ENCODE assay signal across 17 cellular contexts in genomic region chr15:101183226-101183925, GRCh38.
DNase-seq lines count a peak whose midpoint lies in the region; ATAC-seq and TF ChIP-seq lines count a peak whose summit lies in the region.
"Had no signal": no experiment of that assay in that cellular context is flagged by ENCODE, and none has a peak within 500 bp of the region (broad histone marks: within the 10 kb centered on the region; RNA-seq: fewer than 3 reads in every experiment).

No MANE protein-coding gene starts in this region.

- H3K27me3 ChIP-seq in left ventricle myocardium inferior (ENCODE audit: low read depth): no peaks in the 10 kb centered on the region
- no peaks in the 10 kb centered on the region for H3K27me3 ChIP-seq in effector memory CD4-positive, alpha-beta T cell (replicated peaks; ENCODE audit: control insufficient read depth, insufficient read depth, low read length, poor library complexity, severe bottlenecking)

- TF ChIP-seq CTCF in HFFc6 (IDR thresholded peaks at IDR 0.05) (no peak), left ventricle myocardium inferior (IDR thresholded peaks at IDR 0.05; ENCODE audit: borderline replicate concordance) (no peak), progenitor cell of endocrine pancreas (IDR thresholded peaks at IDR 0.05; ENCODE audit: unreplicated experiment) (no peak)

- intact Hi-C loops in left ventricle myocardium inferior (cut with micrococcal nuclease): no loop called here

- H3K27ac Mint-ChIP-seq in HFFc6 (peak overlapping the region; percentile 46), progenitor cell of endocrine pancreas (peak overlapping the region; percentile 42)
- peak overlapping the region; percentile 58 for H3K27ac Mint-ChIP-seq in activated T-helper 17 cell treated with anti-CD3 and anti-CD28 coated beads, Interleukin-2, amount 50 U/mL, for 72 hours
- H3K27ac Mint-ChIP-seq: activated naive CD4-positive, alpha-beta T cell treated with anti-CD3 and anti-CD28 coated beads for 36 hours had no signal

- H3K4me1 Mint-ChIP-seq in HFFc6 (ENCODE audit: low read depth) (peaks cover 81% of the 10 kb centered on the region), progenitor cell of endocrine pancreas (ENCODE audit: low read depth) (peaks cover 13% of the 10 kb centered on the region)
- H3K4me1 Mint-ChIP-seq in activated T-helper 17 cell treated with anti-CD3 and anti-CD28 coated beads, Interleukin-2, amount 50 U/mL, for 72 hours: peaks cover 34% of the 10 kb centered on the region

- H3K4me1 ChIP-seq in left ventricle myocardium inferior: peaks cover 79% of the 10 kb centered on the region
- no peaks in the 10 kb centered on the region for H3K4me1 ChIP-seq in effector memory CD4-positive, alpha-beta T cell (ENCODE audit: control insufficient read depth, insufficient read depth, low read length, poor library complexity, severe bottlenecking)

- no peak for DNase-seq in HFFc6
- no peak for DNase-seq in left ventricle myocardium inferior
- no peak for DNase-seq in progenitor cell of endocrine pancreas (ENCODE audit: low spot score, unreplicated experiment)
- no peak for DNase-seq in NCI-H1436 (lab: John Stamatoyannopoulos, UW)
- no peak for DNase-seq in effector memory CD4-positive, alpha-beta T cell
- no peak for DNase-seq in activated CD4-positive, alpha-beta T cell treated with anti-CD3 and anti-CD28 coated beads, Interleukin-2, amount 50 U/mL, for 4 hours
- DNase-seq: activated naive CD4-positive, alpha-beta T cell treated with anti-CD3 and anti-CD28 coated beads for 36 hours; CD4-positive, CD25-positive, alpha-beta regulatory T cell; cerebellar nuclear complex; GM23248; KBM-7; mucosa of descending colon; NCI-H524 treated with DMSO at 0.1 percent for 48 hours; retina; stimulated activated naive CD8-positive, alpha-beta T cell treated with anti-CD3 and anti-CD28 coated beads, Interleukin-15, Interleukin-2, amounts not matched to agents 100 U/mL and 50 U/mL, for 24 hours had no signal

- peak overlapping the region; percentile 60 for H3K27ac ChIP-seq in left ventricle myocardium inferior (replicated peaks)
- no peak overlapping the region for H3K27ac ChIP-seq in effector memory CD4-positive, alpha-beta T cell (ENCODE audit: insufficient read depth, low read length, poor library complexity, severe bottlenecking)
- H3K27ac ChIP-seq: epithelial cell of prostate, GM23248 had no signal

- no peak overlapping the region for H3K4me3 ChIP-seq in left ventricle myocardium inferior
- H3K4me3 ChIP-seq in effector memory CD4-positive, alpha-beta T cell (ENCODE audit: insufficient read depth, low read depth, low read length, poor library complexity, severe bottlenecking): no peak overlapping the region
- H3K4me3 ChIP-seq: GM23248, mucosa of descending colon had no signal

- H3K36me3 Mint-ChIP-seq in HFFc6 (ENCODE audit: low read depth) (peaks cover 34% of the 10 kb centered on the region), progenitor cell of endocrine pancreas (ENCODE audit: insufficient read depth) (peaks cover 14% of the 10 kb centered on the region)
- H3K36me3 Mint-ChIP-seq in activated T-helper 17 cell treated with anti-CD3 and anti-CD28 coated beads, Interleukin-2, amount 50 U/mL, for 72 hours (ENCODE audit: low read depth): peaks cover 93% of the 10 kb centered on the region

- no peaks in the 10 kb centered on the region for H3K9me3 Mint-ChIP-seq in HFFc6
- no peaks in the 10 kb centered on the region for H3K9me3 Mint-ChIP-seq in activated T-helper 17 cell treated with anti-CD3 and anti-CD28 coated beads, Interleukin-2, amount 50 U/mL, for 72 hours
- no peaks in the 10 kb centered on the region for H3K9me3 Mint-ChIP-seq in progenitor cell of endocrine pancreas (ENCODE audit: low read depth)
- H3K9me3 Mint-ChIP-seq: activated naive CD4-positive, alpha-beta T cell treated with anti-CD3 and anti-CD28 coated beads for 36 hours; CD4-positive, CD25-positive, alpha-beta regulatory T cell had no signal

- H3K4me3 Mint-ChIP-seq in HFFc6 (no peak overlapping the region), progenitor cell of endocrine pancreas (ENCODE audit: low read depth) (no peak overlapping the region)
- H3K4me3 Mint-ChIP-seq in activated T-helper 17 cell treated with anti-CD3 and anti-CD28 coated beads, Interleukin-2, amount 50 U/mL, for 72 hours: peak overlapping the region; percentile 20
- H3K4me3 Mint-ChIP-seq: activated naive CD4-positive, alpha-beta T cell treated with anti-CD3 and anti-CD28 coated beads for 36 hours; CD4-positive, CD25-positive, alpha-beta regulatory T cell had no signal

- no peak for ATAC-seq in activated T-helper 17 cell treated with anti-CD3 and anti-CD28 coated beads, Interleukin-2, amount 50 U/mL, for 72 hours (replicated peaks)
- ATAC-seq: mucosa of descending colon; stimulated activated naive CD8-positive, alpha-beta T cell treated with anti-CD3 and anti-CD28 coated beads, Interleukin-15, Interleukin-2, amounts not matched to agents 100 U/mL and 50 U/mL, for 24 hours had no signal

- no peaks in the 10 kb centered on the region for H3K27me3 Mint-ChIP-seq in HFFc6 (ENCODE audit: insufficient read depth)
- H3K27me3 Mint-ChIP-seq in activated T-helper 17 cell treated with anti-CD3 and anti-CD28 coated beads, Interleukin-2, amount 50 U/mL, for 72 hours: no peaks in the 10 kb centered on the region
- no peaks in the 10 kb centered on the region for H3K27me3 Mint-ChIP-seq in progenitor cell of endocrine pancreas
- H3K27me3 Mint-ChIP-seq: CD4-positive, CD25-positive, alpha-beta regulatory T cell had no signal

- no peaks in the 10 kb centered on the region for H3K9me3 ChIP-seq in left ventricle myocardium inferior (replicated peaks)
- H3K9me3 ChIP-seq in effector memory CD4-positive, alpha-beta T cell (ENCODE audit: control insufficient read depth, low read length): no peaks in the 10 kb centered on the region
- H3K9me3 ChIP-seq: mucosa of descending colon had no signal

- H3K36me3 ChIP-seq in left ventricle myocardium inferior: peaks cover 5% of the 10 kb centered on the region
- H3K36me3 ChIP-seq in effector memory CD4-positive, alpha-beta T cell (ENCODE audit: control insufficient read depth, insufficient read depth, low read length): no peaks in the 10 kb centered on the region
